24 cellular contexts compared by ENCODE assay signal in the genomic region with DNA sequence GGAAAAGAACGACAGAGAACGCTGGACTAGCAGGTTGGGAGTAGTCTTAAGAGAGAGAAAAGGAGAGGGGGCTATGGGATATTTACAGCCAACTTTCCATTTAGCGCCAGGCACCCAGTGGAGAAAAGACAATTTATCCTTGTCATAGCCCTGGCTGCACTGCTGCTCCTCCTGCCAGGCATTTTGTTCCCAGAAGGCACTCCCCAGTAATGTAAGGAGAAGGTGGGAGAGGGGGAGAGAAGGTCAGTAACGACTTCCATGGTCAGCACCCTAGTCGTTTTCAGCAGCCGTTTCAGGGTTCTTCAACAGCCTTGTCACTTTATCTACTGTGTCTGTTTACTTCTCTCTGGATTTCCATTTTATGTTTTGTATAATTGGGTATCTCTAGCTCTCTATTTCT.
DNase-seq lines count a peak whose midpoint lies in the region; ATAC-seq, FAIRE-seq and TF ChIP-seq lines count a peak whose summit lies in the region.
"Had no signal": no experiment of that assay in that cellular context is flagged by ENCODE, and none has a peak within 500 bp of the region (broad histone marks: within the 10 kb centered on the region; RNA-seq: fewer than 3 reads in every experiment).

No MANE protein-coding gene starts in this region.

- no peak overlapping the region for H3K9ac ChIP-seq in K562 (ENCODE audit: insufficient read depth in 1 of 2, low read depth in 2 of 2, low read length in 2 of 2)
- H3K9ac ChIP-seq: BLaER1, GM23248, SK-N-SH had no signal

- in situ Hi-C loops in K562 (cut with MboI), result no loop called here

- no peak for TF ChIP-seq RAD21 in K562 (CRISPR knock-in tag; conservative IDR thresholded peaks at IDR 0.05 in 1 of 2, IDR thresholded peaks at IDR 0.05 in 1 of 2)

- no peak overlapping the region for H3K4me3 Mint-ChIP-seq in mesothelial cell of epicardium
- H3K4me3 Mint-ChIP-seq in stimulated activated naive B cell treated with anti-CD40 and anti-IgM and Interleukin-4, amounts not matched to agents 10 μg/mL and 1 μg/mL and 100 μg/mL, for 72 hours, result no peak overlapping the region
- H3K4me3 Mint-ChIP-seq: CD4-positive, CD25-positive, alpha-beta regulatory T cell; T-helper 1 cell treated with Interleukin-12 subunit alpha and Interleukin-12 subunit beta and Interleukin-4 antibody, amounts not matched to agents 30 μg/mL and 1 μg/mL, for 36 hours had no signal

- peak overlapping the region; percentile 58 for H3K27ac Mint-ChIP-seq in mesothelial cell of epicardium
- no peak overlapping the region for H3K27ac Mint-ChIP-seq in stimulated activated naive B cell treated with anti-CD40 and anti-IgM and Interleukin-4, amounts not matched to agents 10 μg/mL and 1 μg/mL and 100 μg/mL, for 72 hours
- H3K27ac Mint-ChIP-seq: CD4-positive, CD25-positive, alpha-beta regulatory T cell; T-helper 1 cell treated with Interleukin-12 subunit alpha and Interleukin-12 subunit beta and Interleukin-4 antibody, amounts not matched to agents 30 μg/mL and 1 μg/mL, for 36 hours had no signal

- TF ChIP-seq EP300 in K562 (IDR thresholded peaks at IDR 0.05; ENCODE audit: low read length), result no peak

- H3K36me3 ChIP-seq in K562 (ENCODE audit: control insufficient read depth, insufficient read depth, low read length), result no peaks in the 10 kb centered on the region
- no peaks in the 10 kb centered on the region for H3K36me3 ChIP-seq in OCI-LY7 (ENCODE audit: insufficient read depth, low read length)
- H3K36me3 ChIP-seq: BLaER1, MG63 had no signal

- no peaks in the 10 kb centered on the region for H3K79me2 ChIP-seq in K562 (ENCODE audit: control insufficient read depth, insufficient read depth, low read length)
- H3K79me2 ChIP-seq in OCI-LY7 (ENCODE audit: insufficient read depth, low read depth, low read length), result no peaks in the 10 kb centered on the region

- DNase-seq in ELF-1 (ENCODE audit: low read depth, low spot score) (peak; percentile 34), HEK293T (ENCODE audit: extremely low spot score) (no peak), K562 (ENCODE audit: extremely low read depth in 1 of 4, low spot score in 3 of 4) (no peak), mesothelial cell of epicardium (ENCODE audit: low spot score in 2 of 2, unreplicated experiment in 2 of 2) (no peak), NCI-H2196 treated with DMSO at 0.1 percent for 48 hours (lab: John Stamatoyannopoulos, UW; ENCODE audit: unreplicated experiment) (no peak), H54 (ENCODE audit: insufficient read length, low spot score) (no peak), OCI-LY7 (ENCODE audit: low spot score) (no peak)
- DNase-seq in stimulated activated naive B cell treated with anti-CD40 and anti-IgM and Interleukin-4, amounts not matched to agents 10 μg/mL and 1 μg/mL and 100 μg/mL, for 72 hours, result no peak
- DNase-seq: CD4-positive, CD25-positive, alpha-beta regulatory T cell; DMS53; GM23248; KG1; MG63; NCI-H2029; NCI-H2171; NCI-H774; PC-3; SK-N-SH; SW 1271 had no signal

- H2AFZ ChIP-seq in K562 (ENCODE audit: low read depth, low read length), result no peak overlapping the region
- H2AFZ ChIP-seq in OCI-LY7 (ENCODE audit: low read length), result no peak overlapping the region
- H2AFZ ChIP-seq: GM23248 had no signal

- TF ChIP-seq POLR2A in K562 (conservative IDR thresholded peaks at IDR 0.05) (no peak), H54 (IDR thresholded peaks at IDR 0.05; ENCODE audit: low read depth, low read length) (no peak)

- intact Hi-C loops in K562 (cut with micrococcal nuclease), result no loop called here
- intact Hi-C loops in OCI-LY7 (cut with micrococcal nuclease; ENCODE audit: unreplicated experiment), result no loop called here

- no peaks in the 10 kb centered on the region for H3K9me1 ChIP-seq in K562 (ENCODE audit: control insufficient read depth, insufficient read depth, low read length)

- H3K9me3 ChIP-seq in K562 (replicated peaks; ENCODE audit: control insufficient read depth, insufficient read depth, low read depth, low read length) (no peaks in the 10 kb centered on the region; the same call in 1 of the 2 replicates), OCI-LY7 (ENCODE audit: low read length) (no peaks in the 10 kb centered on the region)
- H3K9me3 ChIP-seq: BLaER1, MG63, SK-N-SH had no signal

- TF ChIP-seq CTCF in K562 (IDR thresholded peaks at IDR 0.05 in 2 of 3, conservative IDR thresholded peaks at IDR 0.05 in 1 of 3; ENCODE audit: insufficient read depth in 2 of 3, low read depth in 1 of 3, low read length in 3 of 3) (no peak), mesothelial cell of epicardium (IDR thresholded peaks at IDR 0.05; ENCODE audit: unreplicated experiment) (no peak), OCI-LY7 (conservative IDR thresholded peaks at IDR 0.05; ENCODE audit: low read length) (no peak)

- H3K4me1 ChIP-seq in K562 (replicated peaks in 1 of 2; ENCODE audit: control insufficient read depth in 2 of 2, insufficient read depth in 2 of 2, low read length in 2 of 2), result no peaks in the 10 kb centered on the region
- no peaks in the 10 kb centered on the region for H3K4me1 ChIP-seq in OCI-LY7 (ENCODE audit: insufficient read depth, low read length, poor library complexity, severe bottlenecking)
- H3K4me1 ChIP-seq: BLaER1 had no signal

- H3K4me2 ChIP-seq in K562 (ENCODE audit: insufficient read depth, low read length) (no peak overlapping the region), OCI-LY7 (ENCODE audit: low read length) (no peak overlapping the region)
- H3K4me2 ChIP-seq: BLaER1, SK-N-SH had no signal

- peak; percentile 26 for FAIRE-seq in K562 (lab: Jason Lieb, UNC)
- FAIRE-seq in H54 (lab: Jason Lieb, UNC), result no peak
- FAIRE-seq: A204.1, G401.6 had no signal

- CTCF ChIA-PET in HEK293T (lab: Yijun Ruan, JAX) (no interaction called here), K562 (lab: Yijun Ruan, JAX; ENCODE audit: low intra/inter-chr PET ratio) (no interaction called here), OCI-LY7 (lab: Charles Lee; ENCODE audit: unreplicated experiment) (no interaction called here)

- WGBS in K562 (ENCODE audit: insufficient coverage, low coverage, missing lambda C conversion rate), result 64% methylated on average over 5 of the region's 6 CpGs

- no peak for ATAC-seq in K562
- no peak for ATAC-seq in stimulated activated naive B cell treated with anti-CD40 and anti-IgM and Interleukin-4, amounts not matched to agents 10 μg/mL and 1 μg/mL and 100 μg/mL, for 72 hours (replicated peaks)
- ATAC-seq: HCT116, PC-3 had no signal

- peaks cover 2% of the 10 kb centered on the region for H3K9me3 Mint-ChIP-seq in mesothelial cell of epicardium
- H3K9me3 Mint-ChIP-seq in stimulated activated naive B cell treated with anti-CD40 and anti-IgM and Interleukin-4, amounts not matched to agents 10 μg/mL and 1 μg/mL and 100 μg/mL, for 72 hours, result no peaks in the 10 kb centered on the region
- H3K9me3 Mint-ChIP-seq: T-helper 1 cell treated with Interleukin-12 subunit alpha and Interleukin-12 subunit beta and Interleukin-4 antibody, amounts not matched to agents 30 μg/mL and 1 μg/mL, for 36 hours had no signal

- H3K4me3 ChIP-seq in K562 (no peak overlapping the region), OCI-LY7 (ENCODE audit: low read depth, low read length, poor library complexity, severe bottlenecking) (no peak overlapping the region)
- H3K4me3 ChIP-seq: BLaER1, GM23248, MG63 had no signal

- POLR2A ChIA-PET in HEK293T (lab: Yijun Ruan, JAX), result no interaction called here
- POLR2A ChIA-PET in K562 (lab: Yijun Ruan, JAX), result no interaction called here
- POLR2A ChIA-PET in OCI-LY7 (lab: Charles Lee), result interaction anchor here (0.6 kb wide), 1 partner anchor 16 kb away, joined by 5 read pairs; no protein-coding TSS in a partner anchor

- H3K36me3 Mint-ChIP-seq in mesothelial cell of epicardium, result no peaks in the 10 kb centered on the region
- peaks cover 0 to 6% of the 10 kb centered on the region in 2 donors for H3K36me3 Mint-ChIP-seq in stimulated activated naive B cell treated with anti-CD40 and anti-IgM and Interleukin-4, amounts not matched to agents 10 μg/mL and 1 μg/mL and 100 μg/mL, for 72 hours
- H3K36me3 Mint-ChIP-seq: CD4-positive, CD25-positive, alpha-beta regulatory T cell had no signal

- no peaks in the 10 kb centered on the region for H4K20me1 ChIP-seq in K562 (replicated peaks; ENCODE audit: control insufficient read depth, insufficient read depth, low read length)
- H4K20me1 ChIP-seq in OCI-LY7 (ENCODE audit: insufficient read depth, low read length), result no peaks in the 10 kb centered on the region
- H4K20me1 ChIP-seq: BLaER1 had no signal

- peaks cover 15% of the 10 kb centered on the region for H3K4me1 Mint-ChIP-seq in mesothelial cell of epicardium
- H3K4me1 Mint-ChIP-seq in stimulated activated naive B cell treated with anti-CD40 and anti-IgM and Interleukin-4, amounts not matched to agents 10 μg/mL and 1 μg/mL and 100 μg/mL, for 72 hours, result no peaks in the 10 kb centered on the region
- H3K4me1 Mint-ChIP-seq: CD4-positive, CD25-positive, alpha-beta regulatory T cell had no signal

- no peaks in the 10 kb centered on the region for H3K27me3 ChIP-seq in K562 (ENCODE audit: control insufficient read depth in 2 of 2, insufficient read depth in 2 of 2, low read length in 2 of 2)
- H3K27me3 ChIP-seq: BLaER1, MG63 had no signal

- no peaks in the 10 kb centered on the region for H3K9me2 ChIP-seq in OCI-LY7 (ENCODE audit: insufficient read depth, low read length)
- H3K9me2 ChIP-seq: SK-N-SH had no signal

- no peak overlapping the region for H3K27ac ChIP-seq in K562 (ENCODE audit: extremely low read depth, low read depth, low read length)
- H3K27ac ChIP-seq in OCI-LY7 (ENCODE audit: low read depth, low read length, poor library complexity, severe bottlenecking), result no peak overlapping the region
- H3K27ac ChIP-seq: BLaER1, GM23248 had no signal

- H3K27me3 Mint-ChIP-seq in mesothelial cell of epicardium (ENCODE audit: low read depth), result no peaks in the 10 kb centered on the region
- no peaks in the 10 kb centered on the region for H3K27me3 Mint-ChIP-seq in stimulated activated naive B cell treated with anti-CD40 and anti-IgM and Interleukin-4, amounts not matched to agents 10 μg/mL and 1 μg/mL and 100 μg/mL, for 72 hours
- H3K27me3 Mint-ChIP-seq: CD4-positive, CD25-positive, alpha-beta regulatory T cell had no signal

- BruUV-seq in K562 (replicated peaks; lab: Mats Ljungman, UMichigan) (no TSS peak), OCI-LY7 (replicated peaks; lab: Mats Ljungman, UMichigan) (no TSS peak)

TF ChIP-seq in K562, 482 proteins besides CTCF, POLR2A, EP300 and RAD21 (continues in another document):
- TF ChIP-seq ZNF436 (CRISPR knock-in tag; IDR thresholded peaks at IDR 0.05) (no peak), SAFB (IDR thresholded peaks at IDR 0.05; ENCODE audit: borderline replicate concordance, low read depth, low read length) (no peak)
- TF ChIP-seq, protein P1, sequence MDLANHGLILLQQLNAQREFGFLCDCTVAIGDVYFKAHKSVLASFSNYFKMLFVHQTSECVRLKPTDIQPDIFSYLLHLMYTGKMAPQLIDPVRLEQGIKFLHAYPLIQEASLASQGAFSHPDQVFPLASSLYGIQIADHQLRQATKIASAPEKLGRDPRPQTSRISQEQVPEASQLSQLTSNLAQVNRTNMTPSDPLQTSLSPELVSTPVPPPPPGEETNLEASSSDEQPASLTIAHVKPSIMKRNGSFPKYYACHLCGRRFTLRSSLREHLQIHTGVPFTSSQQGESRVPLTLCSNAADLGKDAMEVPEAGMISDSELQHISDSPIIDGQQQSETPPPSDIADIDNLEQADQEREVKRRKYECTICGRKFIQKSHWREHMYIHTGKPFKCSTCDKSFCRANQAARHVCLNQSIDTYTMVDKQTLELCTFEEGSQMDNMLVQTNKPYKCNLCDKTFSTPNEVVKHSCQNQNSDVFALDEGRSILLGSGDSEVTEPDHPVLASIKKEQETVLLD (IDR thresholded peaks at IDR 0.05), result no peak
